8 cellular contexts compared by ENCODE assay signal in genomic region chr9:37784640-37785483, GRCh38. TPM values are rescaled to one million over a fixed set of nuclear protein-coding genes. Genes with fewer than 3 reads are reported as not detected.
A peak's percentile ranks its signal among the peaks of the same experiment; 100 is the strongest.
DNase-seq lines count a peak whose midpoint lies in the region; ATAC-seq and TF ChIP-seq lines count a peak whose summit lies in the region.

EXOSC3 (minus strand) TSS chr9:37785064; CDS start chr9:37785044, 20 bp downstream.

- peak; percentile 18 for TF ChIP-seq CTCF in lower lobe of right lung (IDR thresholded peaks at IDR 0.05)

- intact Hi-C loops in activated CD4-positive, alpha-beta memory T cell treated with anti-CD3 and anti-CD28 coated beads for 36 hours (cut with micrococcal nuclease) = loop anchor here (1.0 to 10.0 kb wide), 5 partner anchors 15 to 300 kb away; partner anchors contain the start of genes DCAF10, POLR1E and TRMT10B
- intact Hi-C loops in lower lobe of right lung (cut with DNase I) = no loop called here

- H3K36me3 ChIP-seq in CD4-positive, CD25-positive, alpha-beta regulatory T cell (ENCODE audit: control insufficient read depth, insufficient read depth, low read length) = peaks cover 36% of the 10 kb centered on the region
- H3K36me3 ChIP-seq in lower lobe of right lung = peaks cover 37% of the 10 kb centered on the region

- peak within 1 kb of the TSS; percentile 96 to 99 (median 98) for H3K4me3 Mint-ChIP-seq in CD4-positive, CD25-positive, alpha-beta regulatory T cell
- peak within 1 kb of the TSS; percentile 98 for H3K4me3 Mint-ChIP-seq in activated CD4-positive, alpha-beta memory T cell treated with anti-CD3 and anti-CD28 coated beads for 36 hours

- DNase-seq in CD4-positive, CD25-positive, alpha-beta regulatory T cell = peak; percentile 81 to 95 (median 84)
- DNase-seq in NCI-H748 treated with DMSO at 0.1 percent for 48 hours (lab: John Stamatoyannopoulos, UW) (peak; percentile 63), ecto neural progenitor cell (ENCODE audit: low spot score) (peak; percentile 92), lower lobe of right lung (peak; percentile 94)
- peak; percentile 93 for DNase-seq in activated CD4-positive, alpha-beta memory T cell treated with anti-CD3 and anti-CD28 coated beads for 36 hours
- peak; percentile 66 to 71 (median 67) for DNase-seq in stimulated activated CD4-positive, alpha-beta T cell treated with anti-CD3 and anti-CD28 coated beads, TNF-alpha, amount 100 ng/mL, for 4 hours (ENCODE audit: low read depth in 3 of 3)

- H3K4me1 Mint-ChIP-seq in CD4-positive, CD25-positive, alpha-beta regulatory T cell = peaks cover 25 to 50% (median 38%) of the 10 kb centered on the region in 4 donors
- H3K4me1 Mint-ChIP-seq in activated CD4-positive, alpha-beta memory T cell treated with anti-CD3 and anti-CD28 coated beads for 36 hours (ENCODE audit: low read depth) = peaks cover 38% of the 10 kb centered on the region

- H3K9me3 ChIP-seq in CD4-positive, CD25-positive, alpha-beta regulatory T cell (ENCODE audit: control insufficient read depth in 2 of 2, low read length in 2 of 2) = no peaks in the 10 kb centered on the region
- H3K9me3 ChIP-seq in lower lobe of right lung = no peaks in the 10 kb centered on the region

- peak within 1 kb of the TSS; percentile 86 for H3K27ac ChIP-seq in CD4-positive, CD25-positive, alpha-beta regulatory T cell (ENCODE audit: insufficient read depth, low read length, poor library complexity, severe bottlenecking)
- H3K27ac ChIP-seq in lower lobe of right lung = peak within 1 kb of the TSS; percentile 89

- peak within 1 kb of the TSS; percentile 89 for H3K4me3 ChIP-seq in CD4-positive, CD25-positive, alpha-beta regulatory T cell (ENCODE audit: low read depth, low read length)
- peak within 1 kb of the TSS; percentile 95 for H3K4me3 ChIP-seq in lower lobe of right lung

- CTCF ChIA-PET in activated CD4-positive, alpha-beta memory T cell treated with anti-CD3 and anti-CD28 coated beads for 36 hours (lab: Charles Lee) = interaction anchor here (1.0 to 1.1 kb wide), 3 partner anchors 11 to 118 kb away, joined by 3 read pairs; no protein-coding TSS in a partner anchor

- H3K27ac Mint-ChIP-seq in CD4-positive, CD25-positive, alpha-beta regulatory T cell = peak within 1 kb of the TSS; percentile 96 to 98 (median 96)
- H3K27ac Mint-ChIP-seq in activated CD4-positive, alpha-beta memory T cell treated with anti-CD3 and anti-CD28 coated beads for 36 hours = peak within 1 kb of the TSS; percentile 93

- H3K27me3 Mint-ChIP-seq in CD4-positive, CD25-positive, alpha-beta regulatory T cell = no peaks in the 10 kb centered on the region
- no peaks in the 10 kb centered on the region for H3K27me3 Mint-ChIP-seq in activated CD4-positive, alpha-beta memory T cell treated with anti-CD3 and anti-CD28 coated beads for 36 hours

- peak; percentile 87 to 88 for ATAC-seq in CD4-positive, CD25-positive, alpha-beta regulatory T cell (ENCODE audit: low read depth in 2 of 2)
- ATAC-seq in GM19372 (IDR thresholded peaks at IDR 0.05; ENCODE audit: low read depth, unreplicated experiment) (peak; percentile 88), HG03558 (IDR thresholded peaks at IDR 0.05; ENCODE audit: extremely low read depth, unreplicated experiment) (peak; percentile 73), lower lobe of right lung (peak; percentile 96 to 99)

- peaks cover 24% of the 10 kb centered on the region for H3K36me3 Mint-ChIP-seq in CD4-positive, CD25-positive, alpha-beta regulatory T cell
- peaks cover 34% of the 10 kb centered on the region for H3K36me3 Mint-ChIP-seq in activated CD4-positive, alpha-beta memory T cell treated with anti-CD3 and anti-CD28 coated beads for 36 hours

- H3K27me3 ChIP-seq in CD4-positive, CD25-positive, alpha-beta regulatory T cell (ENCODE audit: control insufficient read depth, insufficient read depth, low read length) = no peaks in the 10 kb centered on the region
- peaks cover 5% of the 10 kb centered on the region for H3K27me3 ChIP-seq in lower lobe of right lung (ENCODE audit: low read depth)

- H3K9me3 Mint-ChIP-seq in CD4-positive, CD25-positive, alpha-beta regulatory T cell = no peaks in the 10 kb centered on the region
- H3K9me3 Mint-ChIP-seq in activated CD4-positive, alpha-beta memory T cell treated with anti-CD3 and anti-CD28 coated beads for 36 hours = no peaks in the 10 kb centered on the region

- POLR2A ChIA-PET in activated CD4-positive, alpha-beta memory T cell treated with anti-CD3 and anti-CD28 coated beads for 36 hours (lab: Charles Lee) = interaction anchor here (0.8 to 3.3 kb wide), 8 partner anchors 13 to 585 kb away, joined by 3 to 28 read pairs (median 4); partner anchors contain the start of genes DCAF10, TOMM5 and TRMT10B

- H3K4me1 ChIP-seq in CD4-positive, CD25-positive, alpha-beta regulatory T cell (ENCODE audit: control insufficient read depth, insufficient read depth, low read length, poor library complexity, severe bottlenecking) = peaks cover 23% of the 10 kb centered on the region
- H3K4me1 ChIP-seq in lower lobe of right lung = peaks cover 20% of the 10 kb centered on the region

RNA-seq across cellular contexts. Expression of gene EXOSC3, which starts in this region (rescaled TPM):
- total RNA-seq in CD4-positive, CD25-positive, alpha-beta regulatory T cell = 38.2 TPM
- 10 to 100 TPM; 28.0 to 38.5 (median 35.8) TPM for polyA plus RNA-seq in CD4-positive, CD25-positive, alpha-beta regulatory T cell
- total RNA-seq in activated CD4-positive, alpha-beta memory T cell treated with anti-CD3 and anti-CD28 coated beads for 36 hours = 10 to 100 TPM; 97.5 to 97.9 TPM
- 34.6 TPM for total RNA-seq in lower lobe of right lung

Comparison
In these comparisons a context has a peak if more than half of its experiments do, and no peak if none do; other contexts are left out.
1. Peak in every context shown above with its lines: DNase-seq, ATAC-seq, H3K4me3 ChIP-seq and H3K27ac ChIP-seq.